In the genomic region with DNA sequence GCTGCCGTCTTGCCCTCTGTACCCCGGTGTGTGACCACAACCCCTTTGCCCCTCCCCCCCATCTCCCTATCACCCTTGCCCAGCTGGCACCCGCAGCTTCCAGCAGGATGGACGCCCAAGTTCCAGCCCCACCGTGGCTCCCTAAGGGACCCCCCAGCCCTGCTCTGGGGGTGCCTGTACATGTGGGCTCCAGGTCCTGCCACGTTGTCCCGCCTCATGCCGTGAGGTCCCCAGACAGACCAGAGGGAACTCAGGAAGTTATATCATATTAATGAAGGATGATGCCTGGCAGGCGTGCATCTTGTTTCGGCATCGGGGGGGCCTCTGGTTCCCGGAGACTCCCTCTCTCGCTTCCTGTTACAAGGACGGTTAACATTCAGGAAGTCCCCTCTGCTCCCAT, we compare ENCODE assay signal across 18 cellular contexts. TPM values are rescaled to one million over a fixed set of nuclear protein-coding genes. Genes with fewer than 3 reads are reported as not detected.
DNase-seq lines count a peak whose midpoint lies in the region; TF ChIP-seq lines count a peak whose summit lies in the region.
"Had no signal": no experiment of that assay in that cellular context is flagged by ENCODE, and none has a peak within 500 bp of the region (broad histone marks: within the 10 kb centered on the region; RNA-seq: fewer than 3 reads in every experiment).

No MANE protein-coding gene starts in this region.

- H3K4me1 ChIP-seq in muscle layer of duodenum (ENCODE audit: control insufficient read depth in 1 of 2, insufficient read depth in 2 of 2, low read length in 2 of 2) = peaks cover 14 to 31% of the 10 kb centered on the region in 2 donors
- peaks cover 0 to 72% (median 57%) of the 10 kb centered on the region in 4 donors for H3K4me1 ChIP-seq in tibial artery

- peak overlapping the region; percentile 31 for H3K27ac Mint-ChIP-seq in activated CD4-positive, alpha-beta T cell treated with anti-CD3 and anti-CD28 coated beads, Interleukin-2, amount 10 ng/mL, durations not matched to agents 7 days and 5 days
- peak overlapping the region; percentile 98 for H3K27ac Mint-ChIP-seq in activated T-helper 2 cell treated with anti-CD3 and anti-CD28 coated beads, Interferon-gamma antibody, Interleukin-2, Interleukin-4, amounts not matched to agents 10 μg/mL and 5 μg/mL and 100 μg/mL, durations not matched to agents 14 hours and 24 hours and 36 hours
- H3K27ac Mint-ChIP-seq: stimulated activated effector memory CD8-positive, alpha-beta T cell treated with anti-CD3 and anti-CD28 coated beads, Interleukin-12 subunit alpha, Interleukin-12 subunit beta, amount 100 ng/mL, for 72 hours had no signal

- TF ChIP-seq CTCF in tibial artery (IDR thresholded peaks at IDR 0.05) = no peak

- H3K27me3 Mint-ChIP-seq in activated CD4-positive, alpha-beta T cell treated with anti-CD3 and anti-CD28 coated beads, Interleukin-2, amount 10 ng/mL, durations not matched to agents 7 days and 5 days = no peaks in the 10 kb centered on the region
- H3K27me3 Mint-ChIP-seq in activated T-helper 2 cell treated with anti-CD3 and anti-CD28 coated beads, Interferon-gamma antibody, Interleukin-2, Interleukin-4, amounts not matched to agents 10 μg/mL and 5 μg/mL and 100 μg/mL, durations not matched to agents 14 hours and 24 hours and 36 hours (ENCODE audit: low read depth) = no peaks in the 10 kb centered on the region

- H3K9me3 ChIP-seq in muscle layer of duodenum (ENCODE audit: control insufficient read depth in 1 of 2, low read length in 2 of 2) = no peaks in the 10 kb centered on the region
- H3K9me3 ChIP-seq in tibial artery = no peaks in the 10 kb centered on the region
- H3K9me3 ChIP-seq: A549 had no signal

- H3K27ac ChIP-seq in muscle layer of duodenum (ENCODE audit: low read length) (peak overlapping the region; percentile 82), tibial artery (peak overlapping the region; percentile 90 to 94)

- DNase-seq in activated CD4-positive, alpha-beta T cell treated with anti-CD3 and anti-CD28 coated beads, Interleukin-2, amount 10 ng/mL, durations not matched to agents 7 days and 5 days = no peak
- DNase-seq in activated CD4-positive, alpha-beta T cell treated with anti-CD3 and anti-CD28 coated beads for 1 hour = no peak
- no peak for DNase-seq in activated T-helper 2 cell treated with anti-CD3 and anti-CD28 coated beads, Interferon-gamma antibody, Interleukin-2, Interleukin-4, amounts not matched to agents 10 μg/mL and 5 μg/mL and 100 μg/mL, durations not matched to agents 14 hours and 24 hours and 36 hours (ENCODE audit: low spot score)
- DNase-seq in tibial artery (no peak), NOMO-1 treated with dmso at 0.1 percent for 144 hours (lab: John Stamatoyannopoulos, UW; ENCODE audit: unreplicated experiment) (no peak), NK-92 (lab: John Stamatoyannopoulos, UW; ENCODE audit: unreplicated experiment) (no peak), nucleus accumbens (lab: John Stamatoyannopoulos, UW) (no peak)
- DNase-seq: activated effector memory CD4-positive, alpha-beta T cell treated with anti-CD3 and anti-CD28 coated beads, Interleukin-2, amount 50 U/mL, for 16 hours; COR-L47; MV-4-11; naive thymus-derived CD4-positive, alpha-beta T cell; NCI-H82 had no signal

- H3K9me3 Mint-ChIP-seq in activated CD4-positive, alpha-beta T cell treated with anti-CD3 and anti-CD28 coated beads, Interleukin-2, amount 10 ng/mL, durations not matched to agents 7 days and 5 days = no peaks in the 10 kb centered on the region
- H3K9me3 Mint-ChIP-seq in activated T-helper 2 cell treated with anti-CD3 and anti-CD28 coated beads, Interferon-gamma antibody, Interleukin-2, Interleukin-4, amounts not matched to agents 10 μg/mL and 5 μg/mL and 100 μg/mL, durations not matched to agents 14 hours and 24 hours and 36 hours = no peaks in the 10 kb centered on the region
- H3K9me3 Mint-ChIP-seq: stimulated activated effector memory CD8-positive, alpha-beta T cell treated with anti-CD3 and anti-CD28 coated beads, Interleukin-12 subunit alpha, Interleukin-12 subunit beta, amount 100 ng/mL, for 72 hours had no signal

- H3K27me3 ChIP-seq in muscle layer of duodenum (ENCODE audit: low read depth, low read length) (no peaks in the 10 kb centered on the region), tibial artery (no peaks in the 10 kb centered on the region)

- no peaks in the 10 kb centered on the region for H3K36me3 ChIP-seq in muscle layer of duodenum (ENCODE audit: control insufficient read depth in 1 of 2, insufficient read depth in 2 of 2, low read length in 2 of 2)
- no peaks in the 10 kb centered on the region for H3K36me3 ChIP-seq in tibial artery

- no peak overlapping the region for H3K4me3 Mint-ChIP-seq in activated CD4-positive, alpha-beta T cell treated with anti-CD3 and anti-CD28 coated beads, Interleukin-2, amount 10 ng/mL, durations not matched to agents 7 days and 5 days
- no peak overlapping the region for H3K4me3 Mint-ChIP-seq in activated T-helper 2 cell treated with anti-CD3 and anti-CD28 coated beads, Interferon-gamma antibody, Interleukin-2, Interleukin-4, amounts not matched to agents 10 μg/mL and 5 μg/mL and 100 μg/mL, durations not matched to agents 14 hours and 24 hours and 36 hours (ENCODE audit: low read depth)
- H3K4me3 Mint-ChIP-seq: brain; stimulated activated effector memory CD8-positive, alpha-beta T cell treated with anti-CD3 and anti-CD28 coated beads, Interleukin-12 subunit alpha, Interleukin-12 subunit beta, amount 100 ng/mL, for 72 hours had no signal

- intact Hi-C loops in activated T-helper 2 cell treated with anti-CD3 and anti-CD28 coated beads, Interferon-gamma antibody, Interleukin-2, Interleukin-4, amounts not matched to agents 10 μg/mL and 5 μg/mL and 100 μg/mL, durations not matched to agents 14 hours and 24 hours and 36 hours (cut with micrococcal nuclease) = no loop called here
- intact Hi-C loops in tibial artery (cut with DNase I; ENCODE audit: low total_unique reads) = no loop called here

- CTCF ChIA-PET in activated CD4-positive, alpha-beta T cell treated with anti-CD3 and anti-CD28 coated beads, Interleukin-2, amount 10 ng/mL, durations not matched to agents 7 days and 5 days (lab: Charles Lee) = interaction anchor here (1.6 kb wide), 1 partner anchor 13 kb away, joined by 4 read pairs; no protein-coding TSS in a partner anchor

- peaks cover 6% of the 10 kb centered on the region for H3K36me3 Mint-ChIP-seq in activated CD4-positive, alpha-beta T cell treated with anti-CD3 and anti-CD28 coated beads, Interleukin-2, amount 10 ng/mL, durations not matched to agents 7 days and 5 days (ENCODE audit: low read depth)
- H3K36me3 Mint-ChIP-seq in activated T-helper 2 cell treated with anti-CD3 and anti-CD28 coated beads, Interferon-gamma antibody, Interleukin-2, Interleukin-4, amounts not matched to agents 10 μg/mL and 5 μg/mL and 100 μg/mL, durations not matched to agents 14 hours and 24 hours and 36 hours (ENCODE audit: low read depth) = peaks cover 30% of the 10 kb centered on the region
- H3K36me3 Mint-ChIP-seq: brain had no signal

- H3K4me1 Mint-ChIP-seq in activated CD4-positive, alpha-beta T cell treated with anti-CD3 and anti-CD28 coated beads, Interleukin-2, amount 10 ng/mL, durations not matched to agents 7 days and 5 days = peaks cover 49% of the 10 kb centered on the region
- H3K4me1 Mint-ChIP-seq in activated T-helper 2 cell treated with anti-CD3 and anti-CD28 coated beads, Interferon-gamma antibody, Interleukin-2, Interleukin-4, amounts not matched to agents 10 μg/mL and 5 μg/mL and 100 μg/mL, durations not matched to agents 14 hours and 24 hours and 36 hours (ENCODE audit: low read depth) = peaks cover 27% of the 10 kb centered on the region

- H3K4me3 ChIP-seq in muscle layer of duodenum (ENCODE audit: low read depth in 1 of 2, low read length in 2 of 2) (no peak overlapping the region), tibial artery (no peak overlapping the region)
- H3K4me3 ChIP-seq: A549 had no signal

- POLR2A ChIA-PET in activated CD4-positive, alpha-beta T cell treated with anti-CD3 and anti-CD28 coated beads, Interleukin-2, amount 10 ng/mL, durations not matched to agents 7 days and 5 days (lab: Charles Lee) = no interaction called here

RNA-seq across cellular contexts. Expression of a gene that starts 1.6 kb away (rescaled TPM):
- total RNA-seq in activated CD4-positive, alpha-beta T cell treated with anti-CD3 and anti-CD28 coated beads, Interleukin-2, amount 10 ng/mL, durations not matched to agents 7 days and 5 days = 10 to 100 TPM; 14.0 to 14.7 TPM
- 214 and 218 TPM in 2 replicates for total RNA-seq in activated T-helper 2 cell treated with anti-CD3 and anti-CD28 coated beads, Interferon-gamma antibody, Interleukin-2, Interleukin-4, amounts not matched to agents 10 μg/mL and 5 μg/mL and 100 μg/mL, durations not matched to agents 14 hours and 24 hours and 36 hours

RNA-seq across cellular contexts. Expression of a gene that starts 9.6 kb away (rescaled TPM):
- total RNA-seq in activated CD4-positive, alpha-beta T cell treated with anti-CD3 and anti-CD28 coated beads, Interleukin-2, amount 10 ng/mL, durations not matched to agents 7 days and 5 days = not detected
- 21.4 and 29.1 TPM in 2 replicates for total RNA-seq in activated T-helper 2 cell treated with anti-CD3 and anti-CD28 coated beads, Interferon-gamma antibody, Interleukin-2, Interleukin-4, amounts not matched to agents 10 μg/mL and 5 μg/mL and 100 μg/mL, durations not matched to agents 14 hours and 24 hours and 36 hours
- total RNA-seq: fibroblast of lung, G401 had no signal

RNA-seq across cellular contexts. Expression of a gene that starts 25.3 kb away (rescaled TPM):
- 100 to 1,000 TPM; 700 to 784 TPM for total RNA-seq in activated CD4-positive, alpha-beta T cell treated with anti-CD3 and anti-CD28 coated beads, Interleukin-2, amount 10 ng/mL, durations not matched to agents 7 days and 5 days
- total RNA-seq in activated T-helper 2 cell treated with anti-CD3 and anti-CD28 coated beads, Interferon-gamma antibody, Interleukin-2, Interleukin-4, amounts not matched to agents 10 μg/mL and 5 μg/mL and 100 μg/mL, durations not matched to agents 14 hours and 24 hours and 36 hours = 537 and 553 TPM in 2 replicates

RNA-seq across cellular contexts. Expression of a gene that starts 34.5 kb away (rescaled TPM):
- under 1 TPM; 0.31 to 0.42 TPM for total RNA-seq in activated CD4-positive, alpha-beta T cell treated with anti-CD3 and anti-CD28 coated beads, Interleukin-2, amount 10 ng/mL, durations not matched to agents 7 days and 5 days
- 6.1 and 6.5 TPM in 2 replicates for total RNA-seq in activated T-helper 2 cell treated with anti-CD3 and anti-CD28 coated beads, Interferon-gamma antibody, Interleukin-2, Interleukin-4, amounts not matched to agents 10 μg/mL and 5 μg/mL and 100 μg/mL, durations not matched to agents 14 hours and 24 hours and 36 hours

Comparison
In these comparisons a context has a peak if more than half of its experiments do, and no peak if none do; other contexts are left out.
1. RNA of a gene that starts 1.6 kb away (total RNA-seq): 214 to 218 TPM in activated T-helper 2 cell treated with anti-CD3 and anti-CD28 coated beads, Interferon-gamma antibody, Interleukin-2, Interleukin-4, amounts not matched to agents 10 μg/mL and 5 μg/mL and 100 μg/mL, durations not matched to agents 14 hours and 24 hours and 36 hours; 14.0 to 14.7 TPM in activated CD4-positive, alpha-beta T cell treated with anti-CD3 and anti-CD28 coated beads, Interleukin-2, amount 10 ng/mL, durations not matched to agents 7 days and 5 days; every median in the first group is over 10 times any median in the second.
2. RNA of a gene that starts 9.6 kb away (total RNA-seq): 21.4 to 29.1 TPM in activated T-helper 2 cell treated with anti-CD3 and anti-CD28 coated beads, Interferon-gamma antibody, Interleukin-2, Interleukin-4, amounts not matched to agents 10 μg/mL and 5 μg/mL and 100 μg/mL, durations not matched to agents 14 hours and 24 hours and 36 hours; not detected in activated CD4-positive, alpha-beta T cell treated with anti-CD3 and anti-CD28 coated beads, Interleukin-2, amount 10 ng/mL, durations not matched to agents 7 days and 5 days; every median in the first group is over 10 times any median in the second.